In the genomic region with DNA sequence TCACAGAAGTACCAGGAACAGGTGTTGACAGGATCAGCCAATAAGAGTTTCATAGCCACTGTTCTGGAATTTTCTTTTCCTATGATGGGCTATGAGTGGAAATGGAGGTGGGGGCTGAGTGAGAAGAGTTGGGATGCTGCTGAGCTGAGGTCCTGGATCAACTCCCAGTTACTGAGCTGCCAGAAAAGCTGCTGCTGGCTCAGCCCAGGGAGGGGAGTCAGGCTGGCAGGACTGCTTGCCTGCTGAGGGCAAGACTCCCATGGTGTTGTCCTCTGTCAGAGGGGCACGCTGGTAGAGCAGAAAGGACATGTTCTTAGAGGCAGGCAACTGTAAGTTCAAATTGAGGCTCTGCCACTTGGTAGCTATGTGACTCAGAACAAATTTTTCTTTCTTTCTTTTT, we compare ENCODE assay signal across 1 cellular context.
TF ChIP-seq lines count a peak whose summit lies in the region.

No MANE protein-coding gene starts in this region.

TF ChIP-seq in IMR-90, 13 proteins besides CTCF, POLR2A, EP300 and RAD21:
- TF ChIP-seq SMC3 (IDR thresholded peaks at IDR 0.05; ENCODE audit: low read depth, low read length) (no peak), CEBPB (IDR thresholded peaks at IDR 0.05; ENCODE audit: low read depth, low read length) (no peak), FOS (IDR thresholded peaks at IDR 0.05; ENCODE audit: low read depth, low read length) (no peak), MXI1 (IDR thresholded peaks at IDR 0.05; ENCODE audit: borderline replicate concordance, low read depth, low read length) (no peak), CHD1 (IDR thresholded peaks at IDR 0.05; ENCODE audit: low read depth, low read length) (no peak), MAZ (IDR thresholded peaks at IDR 0.05; ENCODE audit: borderline replicate concordance, low read depth, low read length) (no peak), NFE2L2 (IDR thresholded peaks at IDR 0.05; ENCODE audit: low read depth, low read length) (no peak), BHLHE40 (IDR thresholded peaks at IDR 0.05; ENCODE audit: low read depth, low read length) (no peak), MAFK (IDR thresholded peaks at IDR 0.05; ENCODE audit: low read depth, low read length) (no peak), RCOR1 (IDR thresholded peaks at IDR 0.05; ENCODE audit: insufficient replicate concordance, low read length) (no peak), RFX5 (IDR thresholded peaks at IDR 0.05; ENCODE audit: low read depth, low read length) (no peak)
- TF ChIP-seq, protein P1, sequence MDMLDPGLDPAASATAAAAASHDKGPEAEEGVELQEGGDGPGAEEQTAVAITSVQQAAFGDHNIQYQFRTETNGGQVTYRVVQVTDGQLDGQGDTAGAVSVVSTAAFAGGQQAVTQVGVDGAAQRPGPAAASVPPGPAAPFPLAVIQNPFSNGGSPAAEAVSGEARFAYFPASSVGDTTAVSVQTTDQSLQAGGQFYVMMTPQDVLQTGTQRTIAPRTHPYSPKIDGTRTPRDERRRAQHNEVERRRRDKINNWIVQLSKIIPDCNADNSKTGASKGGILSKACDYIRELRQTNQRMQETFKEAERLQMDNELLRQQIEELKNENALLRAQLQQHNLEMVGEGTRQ (IDR thresholded peaks at IDR 0.05; ENCODE audit: low read depth, low read length): no peak
- TF ChIP-seq, protein P2, sequence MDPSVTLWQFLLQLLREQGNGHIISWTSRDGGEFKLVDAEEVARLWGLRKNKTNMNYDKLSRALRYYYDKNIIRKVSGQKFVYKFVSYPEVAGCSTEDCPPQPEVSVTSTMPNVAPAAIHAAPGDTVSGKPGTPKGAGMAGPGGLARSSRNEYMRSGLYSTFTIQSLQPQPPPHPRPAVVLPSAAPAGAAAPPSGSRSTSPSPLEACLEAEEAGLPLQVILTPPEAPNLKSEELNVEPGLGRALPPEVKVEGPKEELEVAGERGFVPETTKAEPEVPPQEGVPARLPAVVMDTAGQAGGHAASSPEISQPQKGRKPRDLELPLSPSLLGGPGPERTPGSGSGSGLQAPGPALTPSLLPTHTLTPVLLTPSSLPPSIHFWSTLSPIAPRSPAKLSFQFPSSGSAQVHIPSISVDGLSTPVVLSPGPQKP (IDR thresholded peaks at IDR 0.05; ENCODE audit: borderline replicate concordance, low read depth, low read length): no peak
